13 cellular contexts compared by ENCODE assay signal in genomic region chr5:131381011-131381410, GRCh38.
DNase-seq lines count a peak whose midpoint lies in the region; ATAC-seq and TF ChIP-seq lines count a peak whose summit lies in the region.
"Had no signal": no experiment of that assay in that cellular context is flagged by ENCODE, and none has a peak within 500 bp of the region (broad histone marks: within the 10 kb centered on the region; RNA-seq: fewer than 3 reads in every experiment).

No MANE protein-coding gene starts in this region.

- no peak for TF ChIP-seq EP300 in gastroesophageal sphincter (IDR thresholded peaks at IDR 0.05)

- TF ChIP-seq CTCF in vagina (IDR thresholded peaks at IDR 0.05) (no peak), breast epithelium (IDR thresholded peaks at IDR 0.05) (no peak), gastroesophageal sphincter (IDR thresholded peaks at IDR 0.05) (no peak)

- no peak overlapping the region for H3K14ac ChIP-seq in mesenchymal stem cell (ENCODE audit: low read length in 2 of 2)

- TF ChIP-seq POLR2A in vagina (IDR thresholded peaks at IDR 0.05) (no peak), breast epithelium (IDR thresholded peaks at IDR 0.05) (no peak), gastroesophageal sphincter (IDR thresholded peaks at IDR 0.05) (no peak)

- CTCF ChIA-PET in activated naive CD4-positive, alpha-beta T cell treated with anti-CD3 and anti-CD28 coated beads for 36 hours (lab: Charles Lee): interaction anchor here (0.6 to 2.1 kb wide), 8 partner anchors 12 to 217 kb away, joined by 4 to 24 read pairs (median 5); partner anchors contain the start of gene CDC42SE2

- H3K4me3 ChIP-seq in mesenchymal stem cell (ENCODE audit: insufficient read depth in 1 of 2, low read depth in 1 of 2, low read length in 2 of 2) (no peak overlapping the region), vagina (no peak overlapping the region), breast epithelium (no peak overlapping the region), gastroesophageal sphincter (no peak overlapping the region)
- H3K4me3 ChIP-seq: cardiac muscle cell, heart left ventricle, uterus had no signal

- H3K27ac ChIP-seq in mesenchymal stem cell (ENCODE audit: low read length, poor library complexity, severe bottlenecking) (no peak overlapping the region), vagina (peak overlapping the region; percentile 21), breast epithelium (no peak overlapping the region), gastroesophageal sphincter (no peak overlapping the region)
- H3K27ac ChIP-seq: cardiac muscle cell, uterus had no signal

- peaks cover 34% of the 10 kb centered on the region for H3K36me3 Mint-ChIP-seq in activated naive CD4-positive, alpha-beta T cell treated with anti-CD3 and anti-CD28 coated beads for 36 hours (ENCODE audit: low read depth)
- H3K36me3 Mint-ChIP-seq in activated naive CD8-positive, alpha-beta T cell treated with anti-CD3 and anti-CD28 coated beads, Interleukin-2, amount 10 ng/mL, durations not matched to agents 7 days and 5 days: peaks cover 22% of the 10 kb centered on the region

- POLR2A ChIA-PET in activated naive CD8-positive, alpha-beta T cell treated with anti-CD3 and anti-CD28 coated beads, Interleukin-2, amount 10 ng/mL, durations not matched to agents 7 days and 5 days (lab: Charles Lee): interaction anchor here (1.3 to 2.9 kb wide), 5 partner anchors 108 to 172 kb away, joined by 3 to 45 read pairs (median 7); partner anchors contain the start of gene CDC42SE2

- H3K4ac ChIP-seq in mesenchymal stem cell (ENCODE audit: low read depth in 1 of 2, low read length in 2 of 2): no peak overlapping the region

- H3K4me2 ChIP-seq in mesenchymal stem cell (ENCODE audit: low read length, poor library complexity, severe bottlenecking): no peak overlapping the region

- H3K4me1 ChIP-seq in mesenchymal stem cell (ENCODE audit: control insufficient read depth, insufficient read depth, low read depth, low read length) (peaks cover 5% of the 10 kb centered on the region), vagina (peaks cover 16% of the 10 kb centered on the region), breast epithelium (no peaks in the 10 kb centered on the region), gastroesophageal sphincter (peaks cover 0 to 46% (median 0%) of the 10 kb centered on the region in 3 donors)
- H3K4me1 ChIP-seq: uterus had no signal

- no peak overlapping the region for H4K8ac ChIP-seq in mesenchymal stem cell (ENCODE audit: low read length)

- intact Hi-C loops in activated naive CD4-positive, alpha-beta T cell treated with anti-CD3 and anti-CD28 coated beads for 36 hours (cut with micrococcal nuclease): loop anchor here (10.0 kb wide), 1 partner anchor 1114 kb away; the partner anchor contains the start of gene IRF1
- intact Hi-C loops in vagina (cut with DNase I) (no loop called here), breast epithelium (cut with DNase I; ENCODE audit: low total_unique reads) (no loop called here)

- no peak for DNase-seq in activated naive CD4-positive, alpha-beta T cell treated with anti-CD3 and anti-CD28 coated beads for 36 hours
- no peak for DNase-seq in activated naive CD4-positive, alpha-beta T cell treated with anti-CD3 and anti-CD28 coated beads, Interleukin-2, amount 50 U/mL, for 16 hours
- no peak for DNase-seq in activated naive CD8-positive, alpha-beta T cell treated with anti-CD3 and anti-CD28 coated beads, Interleukin-2, amount 10 ng/mL, durations not matched to agents 7 days and 5 days
- DNase-seq in mesenchymal stem cell (peak; percentile 51), vagina (ENCODE audit: extremely low spot score in 2 of 2) (no peak), breast epithelium (ENCODE audit: low spot score in 2 of 2) (no peak)
- DNase-seq: heart left ventricle; NCI-H526; stimulated activated CD4-positive, alpha-beta T cell treated with anti-CD3 and anti-CD28 coated beads, Interleukin-2, amount 100 ng/mL, for 48 hours; uterus had no signal

- H3K79me1 ChIP-seq in mesenchymal stem cell (replicated peaks; ENCODE audit: low read length, poor library complexity, severe bottlenecking): peaks cover 16% of the 10 kb centered on the region

- peaks cover 91% of the 10 kb centered on the region for H3K4me1 Mint-ChIP-seq in activated naive CD4-positive, alpha-beta T cell treated with anti-CD3 and anti-CD28 coated beads for 36 hours (ENCODE audit: low read depth)
- peaks cover 66% of the 10 kb centered on the region for H3K4me1 Mint-ChIP-seq in activated naive CD8-positive, alpha-beta T cell treated with anti-CD3 and anti-CD28 coated beads, Interleukin-2, amount 10 ng/mL, durations not matched to agents 7 days and 5 days

- H2BK15ac ChIP-seq in mesenchymal stem cell (ENCODE audit: low read depth, poor library complexity, severe bottlenecking): no peak overlapping the region

- H2BK120ac ChIP-seq in mesenchymal stem cell (ENCODE audit: low read depth, low read length): no peak overlapping the region

- no peaks in the 10 kb centered on the region for H3K27me3 Mint-ChIP-seq in activated naive CD4-positive, alpha-beta T cell treated with anti-CD3 and anti-CD28 coated beads for 36 hours (ENCODE audit: low read depth)
- no peaks in the 10 kb centered on the region for H3K27me3 Mint-ChIP-seq in activated naive CD8-positive, alpha-beta T cell treated with anti-CD3 and anti-CD28 coated beads, Interleukin-2, amount 10 ng/mL, durations not matched to agents 7 days and 5 days

- H2BK5ac ChIP-seq in mesenchymal stem cell (ENCODE audit: low read depth, low read length, poor library complexity, severe bottlenecking): no peak overlapping the region

- H3K36me3 ChIP-seq in mesenchymal stem cell (ENCODE audit: control insufficient read depth in 1 of 2, insufficient read depth in 2 of 2, low read depth in 1 of 2, low read length in 2 of 2) (peaks cover 0 to 4% of the 10 kb centered on the region in 2 experiments), vagina (no peaks in the 10 kb centered on the region), breast epithelium (no peaks in the 10 kb centered on the region), gastroesophageal sphincter (no peaks in the 10 kb centered on the region)
- H3K36me3 ChIP-seq: cardiac muscle cell, uterus had no signal

- peak overlapping the region; percentile 45 for H3K4me3 Mint-ChIP-seq in activated naive CD4-positive, alpha-beta T cell treated with anti-CD3 and anti-CD28 coated beads for 36 hours
- H3K4me3 Mint-ChIP-seq in activated naive CD8-positive, alpha-beta T cell treated with anti-CD3 and anti-CD28 coated beads, Interleukin-2, amount 10 ng/mL, durations not matched to agents 7 days and 5 days: peak overlapping the region; percentile 54

- H3K27ac Mint-ChIP-seq in activated naive CD4-positive, alpha-beta T cell treated with anti-CD3 and anti-CD28 coated beads for 36 hours: peak overlapping the region; percentile 96
- H3K27ac Mint-ChIP-seq in activated naive CD8-positive, alpha-beta T cell treated with anti-CD3 and anti-CD28 coated beads, Interleukin-2, amount 10 ng/mL, durations not matched to agents 7 days and 5 days: peak overlapping the region; percentile 88

- H2BK12ac ChIP-seq in mesenchymal stem cell (ENCODE audit: low read length in 2 of 2): no peak overlapping the region

- no peak overlapping the region for H3K9ac ChIP-seq in mesenchymal stem cell (ENCODE audit: low read length)

- H3K18ac ChIP-seq in mesenchymal stem cell (ENCODE audit: low read depth in 1 of 2, low read length in 2 of 2): no peak overlapping the region

- H3K23ac ChIP-seq in mesenchymal stem cell (ENCODE audit: low read length in 2 of 2): no peak overlapping the region

- WGBS in mesenchymal stem cell: 97% methylated on average over 4 of the region's 4 CpGs
- WGBS in gastroesophageal sphincter (ENCODE audit: low coverage in 1 of 2), 2 donors: 100% methylated on average over 3 of the region's 4 CpGs; no CpG with 5 or more reads in 1 of the 2 donors

- no peaks in the 10 kb centered on the region for H3K9me3 Mint-ChIP-seq in activated naive CD4-positive, alpha-beta T cell treated with anti-CD3 and anti-CD28 coated beads for 36 hours
- H3K9me3 Mint-ChIP-seq in activated naive CD8-positive, alpha-beta T cell treated with anti-CD3 and anti-CD28 coated beads, Interleukin-2, amount 10 ng/mL, durations not matched to agents 7 days and 5 days: no peaks in the 10 kb centered on the region

- no peak overlapping the region for H2AFZ ChIP-seq in mesenchymal stem cell (ENCODE audit: low read depth, low read length)

- no peaks in the 10 kb centered on the region for H3K9me3 ChIP-seq in mesenchymal stem cell (ENCODE audit: control insufficient read depth, low read length)
- H3K9me3 ChIP-seq in vagina: no peaks in the 10 kb centered on the region
- no peaks in the 10 kb centered on the region for H3K9me3 ChIP-seq in breast epithelium
- H3K9me3 ChIP-seq in gastroesophageal sphincter: no peaks in the 10 kb centered on the region
- H3K9me3 ChIP-seq: heart left ventricle, uterus had no signal

- H3K27me3 ChIP-seq in mesenchymal stem cell (ENCODE audit: control insufficient read depth in 1 of 2, insufficient read depth in 1 of 2, low read length in 2 of 2): no peaks in the 10 kb centered on the region
- no peaks in the 10 kb centered on the region for H3K27me3 ChIP-seq in vagina
- no peaks in the 10 kb centered on the region for H3K27me3 ChIP-seq in breast epithelium
- H3K27me3 ChIP-seq in gastroesophageal sphincter: no peaks in the 10 kb centered on the region
- H3K27me3 ChIP-seq: cardiac muscle cell, heart left ventricle, uterus had no signal

- no peak overlapping the region for H2AK5ac ChIP-seq in mesenchymal stem cell (ENCODE audit: low read length, severe bottlenecking)

- no peak for ATAC-seq in activated naive CD8-positive, alpha-beta T cell treated with anti-CD3 and anti-CD28 coated beads, Interleukin-2, amount 10 ng/mL, durations not matched to agents 7 days and 5 days (ENCODE audit: low read depth)
- no peak for ATAC-seq in GM21723 (IDR thresholded peaks at IDR 0.05; ENCODE audit: unreplicated experiment)
- ATAC-seq in gastroesophageal sphincter: no peak
- ATAC-seq: heart left ventricle had no signal

- no peak overlapping the region for H4K91ac ChIP-seq in mesenchymal stem cell (ENCODE audit: low read length)
